ENCODE assay signal across 8 cellular contexts in genomic region chr9:75071530-75072122, GRCh38. TPM values are rescaled to one million over a fixed set of nuclear protein-coding genes. Genes with fewer than 3 reads are reported as not detected.
DNase-seq lines count a peak whose midpoint lies in the region; ATAC-seq and TF ChIP-seq lines count a peak whose summit lies in the region.

No MANE protein-coding gene starts in this region.

- H3K4me1 ChIP-seq in MM.1S (ENCODE audit: low read length) (peaks cover 13% of the 10 kb centered on the region), prostate gland (replicated peaks) (no peaks in the 10 kb centered on the region)

- H3F3A ChIP-seq in MM.1S (ENCODE audit: insufficient read depth, low read length), result 0 out of 2 replicates have a peak, but pooled peaks cover 7% of the 10 kb centered on the region

- peak overlapping the region; percentile 19; the same call in 1 of the 2 replicates for H3K4me2 ChIP-seq in MM.1S (ENCODE audit: low read depth, low read length)

- DNase-seq in MM.1S (peak; percentile 54), NOMO-1 treated with DMSO at 0.1 percent for 48 hours (lab: John Stamatoyannopoulos, UW; ENCODE audit: unreplicated experiment) (no peak), hippocampal formation (lab: John Stamatoyannopoulos, UW) (no peak), C1 segment of cervical spinal cord (lab: John Stamatoyannopoulos, UW) (no peak), prostate gland (ENCODE audit: low spot score) (no peak)
- DNase-seq in activated T-helper 9 cell treated with anti-CD3 and anti-CD28 coated beads, Interleukin-2, amount 50 U/mL, for 16 hours (ENCODE audit: low read depth), result peak; percentile 44
- DNase-seq in stimulated activated CD4-positive, alpha-beta T cell treated with anti-CD3 and anti-CD28 coated beads, Interleukin-12 subunit alpha, Interleukin-12 subunit beta, amount 100 ng/mL, for 4 hours, result peak; percentile 62

- peak; percentile 90 for ATAC-seq in GM21390 (IDR thresholded peaks at IDR 0.05; ENCODE audit: unreplicated experiment)

- H3K27ac ChIP-seq in MM.1S (ENCODE audit: low read length), result peak overlapping the region; percentile 42; the same call in 1 of the 2 replicates
- H3K27ac ChIP-seq in prostate gland, result no peak overlapping the region

- no peaks in the 10 kb centered on the region for H3K9me3 ChIP-seq in MM.1S (replicated peaks; ENCODE audit: insufficient read depth, low read length)
- no peaks in the 10 kb centered on the region for H3K9me3 ChIP-seq in prostate gland

- no peaks in the 10 kb centered on the region for H3K9me2 ChIP-seq in MM.1S (replicated peaks; ENCODE audit: insufficient read depth, low read length)

- H4K20me1 ChIP-seq in MM.1S (ENCODE audit: insufficient read depth, low read length), result no peaks in the 10 kb centered on the region

- no peak overlapping the region for H2AFZ ChIP-seq in MM.1S (ENCODE audit: low read length)

- no peaks in the 10 kb centered on the region for H3K79me2 ChIP-seq in MM.1S (ENCODE audit: low read length)

- TF ChIP-seq CTCF in MM.1S (IDR thresholded peaks at IDR 0.05; ENCODE audit: low read length) (no peak), prostate gland (IDR thresholded peaks at IDR 0.05) (no peak)

- H3K9ac ChIP-seq in MM.1S (ENCODE audit: low read length), result no peak overlapping the region

- no peak for TF ChIP-seq POLR2A in prostate gland (IDR thresholded peaks at IDR 0.05)

- 75% methylated on average over 5 of the region's 5 CpGs for WGBS in prostate gland

- H3K27me3 ChIP-seq in MM.1S (replicated peaks; ENCODE audit: insufficient read depth, low read length) (no peaks in the 10 kb centered on the region), prostate gland (replicated peaks; ENCODE audit: insufficient read depth) (no peaks in the 10 kb centered on the region)

- H3K4me3 ChIP-seq in MM.1S (ENCODE audit: low read length) (no peak overlapping the region), prostate gland (no peak overlapping the region)

- no peaks in the 10 kb centered on the region for H3K36me3 ChIP-seq in MM.1S (replicated peaks; ENCODE audit: insufficient read depth, low read length)
- no peaks in the 10 kb centered on the region for H3K36me3 ChIP-seq in prostate gland

- intact Hi-C loops in prostate gland (cut with DNase I), result no loop called here

RNA-seq across cellular contexts. Expression of gene NMRK1, which starts 16.3 kb away (rescaled TPM):
- total RNA-seq in prostate gland, result 10 to 100 TPM; 16.2 to 34.1 TPM

RNA-seq across cellular contexts. Expression of gene OSTF1, which starts 16.7 kb away (rescaled TPM):
- total RNA-seq in prostate gland, result 10 to 100 TPM; 24.5 to 35.8 TPM

RNA-seq across cellular contexts. Expression of gene CARNMT1, which starts 43.5 kb away (rescaled TPM):
- 10 to 100 TPM; 24.7 to 25.3 TPM for total RNA-seq in prostate gland

Comparison
In these comparisons a context has a peak if more than half of its experiments do, and no peak if none do; other contexts are left out.
1. DNase-seq: peak in MM.1S (single experiment), activated T-helper 9 cell treated with anti-CD3 and anti-CD28 coated beads, Interleukin-2, amount 50 U/mL, for 16 hours (single experiment) and stimulated activated CD4-positive, alpha-beta T cell treated with anti-CD3 and anti-CD28 coated beads, Interleukin-12 subunit alpha, Interleukin-12 subunit beta, amount 100 ng/mL, for 4 hours (single experiment); none in NOMO-1 treated with DMSO at 0.1 percent for 48 hours (single experiment), hippocampal formation (0 of 2), C1 segment of cervical spinal cord (0 of 14) and prostate gland (single experiment).